ENCODE assay signal across 1 cellular context in the genomic region with DNA sequence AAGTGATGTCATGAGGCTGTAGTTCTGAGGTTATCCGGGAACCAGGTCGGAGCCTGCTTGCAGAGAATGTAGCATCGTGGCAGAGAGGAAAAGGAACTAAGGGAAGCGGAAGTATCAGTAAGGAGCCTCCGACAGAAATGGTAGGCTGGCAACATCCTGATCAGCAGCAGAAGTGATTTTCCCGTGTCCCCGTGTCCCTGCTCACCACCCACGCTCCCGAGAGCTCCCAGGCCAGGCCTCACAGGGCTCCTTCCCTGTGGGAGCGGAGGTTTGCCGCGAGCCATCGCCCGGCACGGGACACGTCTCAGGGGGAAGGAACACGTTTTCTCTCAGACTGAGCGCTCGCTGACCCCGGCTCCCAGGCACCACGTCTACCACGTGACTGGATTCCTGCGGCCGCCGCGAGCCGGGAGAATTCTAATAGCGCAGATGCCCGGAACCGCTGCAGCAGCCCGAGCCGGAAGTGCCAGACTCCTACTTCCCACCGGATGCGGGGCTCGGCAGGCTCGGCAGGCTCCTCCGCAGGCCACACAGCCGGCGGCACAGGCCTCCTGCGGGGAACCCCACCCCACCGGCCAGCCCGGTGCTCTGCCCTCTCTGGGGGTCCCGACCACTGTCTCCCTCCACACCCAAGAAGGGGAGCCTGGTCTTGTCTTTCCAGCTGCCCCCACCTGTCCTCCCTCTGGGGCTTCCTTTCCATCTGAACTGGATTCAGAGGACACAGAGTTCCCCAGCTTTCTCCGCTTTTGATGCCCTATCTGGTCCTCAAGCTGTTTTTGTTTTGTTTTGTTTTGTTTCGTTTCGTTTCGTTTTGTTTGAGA.
TF ChIP-seq lines count a peak whose summit lies in the region.

No MANE protein-coding gene starts in this region.

TF ChIP-seq in HCT116, 20 proteins besides CTCF, POLR2A, EP300 and RAD21 (continued from another document):
- TF ChIP-seq, protein P1, sequence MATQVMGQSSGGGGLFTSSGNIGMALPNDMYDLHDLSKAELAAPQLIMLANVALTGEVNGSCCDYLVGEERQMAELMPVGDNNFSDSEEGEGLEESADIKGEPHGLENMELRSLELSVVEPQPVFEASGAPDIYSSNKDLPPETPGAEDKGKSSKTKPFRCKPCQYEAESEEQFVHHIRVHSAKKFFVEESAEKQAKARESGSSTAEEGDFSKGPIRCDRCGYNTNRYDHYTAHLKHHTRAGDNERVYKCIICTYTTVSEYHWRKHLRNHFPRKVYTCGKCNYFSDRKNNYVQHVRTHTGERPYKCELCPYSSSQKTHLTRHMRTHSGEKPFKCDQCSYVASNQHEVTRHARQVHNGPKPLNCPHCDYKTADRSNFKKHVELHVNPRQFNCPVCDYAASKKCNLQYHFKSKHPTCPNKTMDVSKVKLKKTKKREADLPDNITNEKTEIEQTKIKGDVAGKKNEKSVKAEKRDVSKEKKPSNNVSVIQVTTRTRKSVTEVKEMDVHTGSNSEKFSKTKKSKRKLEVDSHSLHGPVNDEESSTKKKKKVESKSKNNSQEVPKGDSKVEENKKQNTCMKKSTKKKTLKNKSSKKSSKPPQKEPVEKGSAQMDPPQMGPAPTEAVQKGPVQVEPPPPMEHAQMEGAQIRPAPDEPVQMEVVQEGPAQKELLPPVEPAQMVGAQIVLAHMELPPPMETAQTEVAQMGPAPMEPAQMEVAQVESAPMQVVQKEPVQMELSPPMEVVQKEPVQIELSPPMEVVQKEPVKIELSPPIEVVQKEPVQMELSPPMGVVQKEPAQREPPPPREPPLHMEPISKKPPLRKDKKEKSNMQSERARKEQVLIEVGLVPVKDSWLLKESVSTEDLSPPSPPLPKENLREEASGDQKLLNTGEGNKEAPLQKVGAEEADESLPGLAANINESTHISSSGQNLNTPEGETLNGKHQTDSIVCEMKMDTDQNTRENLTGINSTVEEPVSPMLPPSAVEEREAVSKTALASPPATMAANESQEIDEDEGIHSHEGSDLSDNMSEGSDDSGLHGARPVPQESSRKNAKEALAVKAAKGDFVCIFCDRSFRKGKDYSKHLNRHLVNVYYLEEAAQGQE (IDR thresholded peaks at IDR 0.05; ENCODE audit: low read depth): no peak
- TF ChIP-seq EZH2 (IDR thresholded peaks at IDR 0.05) (no peak), EGR1 (IDR thresholded peaks at IDR 0.05; ENCODE audit: low read depth) (peak; percentile 75; the same call in 1 of the 2 replicates), FOSL1 (IDR thresholded peaks at IDR 0.05; ENCODE audit: low read depth) (no peak), SP1 (IDR thresholded peaks at IDR 0.05; ENCODE audit: low read depth) (peak; percentile 29; the same call in 1 of the 2 replicates), TCF7L2 (IDR thresholded peaks at IDR 0.05; ENCODE audit: borderline replicate concordance, extremely low read depth, insufficient read depth, insufficient read length) (peak; percentile 41)
- TF ChIP-seq, protein P2, sequence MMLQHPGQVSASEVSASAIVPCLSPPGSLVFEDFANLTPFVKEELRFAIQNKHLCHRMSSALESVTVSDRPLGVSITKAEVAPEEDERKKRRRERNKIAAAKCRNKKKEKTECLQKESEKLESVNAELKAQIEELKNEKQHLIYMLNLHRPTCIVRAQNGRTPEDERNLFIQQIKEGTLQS (IDR thresholded peaks at IDR 0.05): no peak
